1 cellular context compared by ENCODE assay signal in genomic region chr9:94581711-94582110, GRCh38.
TF ChIP-seq lines count a peak whose summit lies in the region.

No MANE protein-coding gene starts in this region.

TF ChIP-seq in SK-N-SH, 30 proteins besides CTCF, POLR2A, EP300 and RAD21 (continued from another document):
- TF ChIP-seq REST (IDR thresholded peaks at IDR 0.05; ENCODE audit: low read depth, low read length): no peak
- no peak for TF ChIP-seq ZBTB33 (IDR thresholded peaks at IDR 0.05; ENCODE audit: borderline replicate concordance, low read depth)
- TF ChIP-seq PBX3 (IDR thresholded peaks at IDR 0.05): no peak
- TF ChIP-seq TEAD4 (IDR thresholded peaks at IDR 0.05; ENCODE audit: borderline replicate concordance, insufficient read depth): no peak
- no peak for TF ChIP-seq JUND (IDR thresholded peaks at IDR 0.05)
- TF ChIP-seq, protein P1, sequence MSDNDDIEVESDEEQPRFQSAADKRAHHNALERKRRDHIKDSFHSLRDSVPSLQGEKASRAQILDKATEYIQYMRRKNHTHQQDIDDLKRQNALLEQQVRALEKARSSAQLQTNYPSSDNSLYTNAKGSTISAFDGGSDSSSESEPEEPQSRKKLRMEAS (IDR thresholded peaks at IDR 0.05; ENCODE audit: low read depth): no peak
- TF ChIP-seq SIN3A (IDR thresholded peaks at IDR 0.05; ENCODE audit: borderline replicate concordance, low read depth, low read length): no peak
- no peak for TF ChIP-seq NFIC (IDR thresholded peaks at IDR 0.05; ENCODE audit: borderline replicate concordance)
- TF ChIP-seq, protein P2, sequence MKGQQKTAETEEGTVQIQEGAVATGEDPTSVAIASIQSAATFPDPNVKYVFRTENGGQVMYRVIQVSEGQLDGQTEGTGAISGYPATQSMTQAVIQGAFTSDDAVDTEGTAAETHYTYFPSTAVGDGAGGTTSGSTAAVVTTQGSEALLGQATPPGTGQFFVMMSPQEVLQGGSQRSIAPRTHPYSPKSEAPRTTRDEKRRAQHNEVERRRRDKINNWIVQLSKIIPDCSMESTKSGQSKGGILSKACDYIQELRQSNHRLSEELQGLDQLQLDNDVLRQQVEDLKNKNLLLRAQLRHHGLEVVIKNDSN (IDR thresholded peaks at IDR 0.05; ENCODE audit: borderline replicate concordance, low read depth): no peak
